In the genomic region with DNA sequence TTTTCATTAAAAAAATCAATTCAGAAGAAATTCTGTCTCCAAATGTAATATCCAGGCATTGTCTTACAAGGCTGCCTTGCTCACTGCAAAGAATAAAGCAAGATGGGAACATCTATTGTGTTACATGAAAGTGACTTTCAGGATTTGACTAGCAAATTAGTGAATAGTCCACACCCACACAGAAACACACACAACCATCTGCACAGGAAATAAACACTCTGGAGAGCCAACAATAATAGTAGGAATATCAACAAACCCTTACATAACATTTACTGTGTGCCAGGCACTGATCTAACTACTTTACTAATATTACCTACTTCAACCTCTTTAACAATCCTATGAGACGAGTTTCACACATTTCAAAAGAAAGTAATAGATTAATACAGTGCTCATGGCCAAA, we compare ENCODE assay signal across 31 cellular contexts. TPM values are rescaled to one million over a fixed set of nuclear protein-coding genes. Genes with fewer than 3 reads are reported as not detected.
DNase-seq lines count a peak whose midpoint lies in the region; ATAC-seq and TF ChIP-seq lines count a peak whose summit lies in the region.
"Had no signal": no experiment of that assay in that cellular context is flagged by ENCODE, and none has a peak within 500 bp of the region (broad histone marks: within the 10 kb centered on the region; RNA-seq: fewer than 3 reads in every experiment).

No MANE protein-coding gene starts in this region.

- H3K4me3 Mint-ChIP-seq in activated T-helper 2 cell treated with anti-CD3 and anti-CD28 coated beads, Interferon-gamma antibody, Interleukin-2, Interleukin-4, amounts not matched to agents 10 μg/mL and 5 μg/mL and 100 μg/mL, durations not matched to agents 14 hours and 24 hours and 36 hours (ENCODE audit: low read depth): no peak overlapping the region
- H3K4me3 Mint-ChIP-seq: activated naive CD4-positive, alpha-beta T cell treated with anti-CD3 and anti-CD28 coated beads, Interleukin-2, amount 50 U/mL, for 24 hours; GM23338; immature natural killer cell; memory B cell; nephron progenitor cell; T-helper 17 cell had no signal

- H3K4me1 ChIP-seq in gastroesophageal sphincter: peaks cover 0 to 40% (median 2%) of the 10 kb centered on the region in 3 donors
- H3K4me1 ChIP-seq in subcutaneous abdominal adipose tissue (ENCODE audit: control insufficient read depth in 5 of 5, insufficient read depth in 5 of 5, low read length in 5 of 5): peaks cover 0 to 30% (median 0%) of the 10 kb centered on the region in 5 donors
- H3K4me1 ChIP-seq: esophagus squamous epithelium, suprapubic skin had no signal

- H3K27ac Mint-ChIP-seq in activated T-helper 2 cell treated with anti-CD3 and anti-CD28 coated beads, Interferon-gamma antibody, Interleukin-2, Interleukin-4, amounts not matched to agents 10 μg/mL and 5 μg/mL and 100 μg/mL, durations not matched to agents 14 hours and 24 hours and 36 hours: no peak overlapping the region
- H3K27ac Mint-ChIP-seq: activated naive CD4-positive, alpha-beta T cell treated with anti-CD3 and anti-CD28 coated beads, Interleukin-2, amount 50 U/mL, for 24 hours; GM23338; immature natural killer cell; memory B cell; nephron progenitor cell; T-helper 17 cell had no signal

- H3K27me3 Mint-ChIP-seq in activated T-helper 2 cell treated with anti-CD3 and anti-CD28 coated beads, Interferon-gamma antibody, Interleukin-2, Interleukin-4, amounts not matched to agents 10 μg/mL and 5 μg/mL and 100 μg/mL, durations not matched to agents 14 hours and 24 hours and 36 hours (ENCODE audit: low read depth): no peaks in the 10 kb centered on the region
- H3K27me3 Mint-ChIP-seq: activated naive CD4-positive, alpha-beta T cell treated with anti-CD3 and anti-CD28 coated beads, Interleukin-2, amount 50 U/mL, for 24 hours; memory B cell; T-helper 17 cell had no signal

- intact Hi-C loops in activated T-helper 2 cell treated with anti-CD3 and anti-CD28 coated beads, Interferon-gamma antibody, Interleukin-2, Interleukin-4, amounts not matched to agents 10 μg/mL and 5 μg/mL and 100 μg/mL, durations not matched to agents 14 hours and 24 hours and 36 hours (cut with micrococcal nuclease): no loop called here

- WGBS in gastroesophageal sphincter (ENCODE audit: low coverage in 1 of 2), 2 donors: 29 to 72% methylated on average over 1 of the region's 1 CpG

- no peak for TF ChIP-seq POLR2A in gastroesophageal sphincter (IDR thresholded peaks at IDR 0.05)

- H3K36me3 Mint-ChIP-seq in activated T-helper 2 cell treated with anti-CD3 and anti-CD28 coated beads, Interferon-gamma antibody, Interleukin-2, Interleukin-4, amounts not matched to agents 10 μg/mL and 5 μg/mL and 100 μg/mL, durations not matched to agents 14 hours and 24 hours and 36 hours (ENCODE audit: low read depth): no peaks in the 10 kb centered on the region
- H3K36me3 Mint-ChIP-seq: activated naive CD4-positive, alpha-beta T cell treated with anti-CD3 and anti-CD28 coated beads, Interleukin-2, amount 50 U/mL, for 24 hours; immature natural killer cell; memory B cell had no signal

- no peak overlapping the region for H3K9ac ChIP-seq in subcutaneous abdominal adipose tissue (ENCODE audit: low read length in 5 of 5)

- no peak for TF ChIP-seq EP300 in gastroesophageal sphincter (IDR thresholded peaks at IDR 0.05)

- ATAC-seq in gastroesophageal sphincter: peak; percentile 41
- ATAC-seq: GM23338, PC-3, SK-N-SH treated with all-trans-retinoic acid at 6 μM for 48 hours, T-helper 17 cell had no signal

- peak overlapping the region in 3 of 4 donors; percentile 45 to 62 (median 55) for H3K27ac ChIP-seq in gastroesophageal sphincter
- peak overlapping the region; percentile 12 for H3K27ac ChIP-seq in subcutaneous abdominal adipose tissue (ENCODE audit: low read depth, low read length)
- H3K27ac ChIP-seq: cardiac muscle cell, ovary, suprapubic skin had no signal

- H3K9me3 Mint-ChIP-seq in activated T-helper 2 cell treated with anti-CD3 and anti-CD28 coated beads, Interferon-gamma antibody, Interleukin-2, Interleukin-4, amounts not matched to agents 10 μg/mL and 5 μg/mL and 100 μg/mL, durations not matched to agents 14 hours and 24 hours and 36 hours: peaks cover 17% of the 10 kb centered on the region
- H3K9me3 Mint-ChIP-seq: activated naive CD4-positive, alpha-beta T cell treated with anti-CD3 and anti-CD28 coated beads, Interleukin-2, amount 50 U/mL, for 24 hours; GM23338; nephron progenitor cell had no signal

- peak; percentile 5 for DNase-seq in NCI-H2029 treated with DMSO at 0.1 percent for 48 hours (lab: John Stamatoyannopoulos, UW)
- DNase-seq in NCI-H2029 (lab: John Stamatoyannopoulos, UW): no peak
- peak; percentile 19 to 22 for DNase-seq in cardiac fibroblast (ENCODE audit: low read depth in 2 of 2)
- no peak for DNase-seq in activated naive CD4-positive, alpha-beta T cell treated with anti-CD3 and anti-CD28 coated beads, Interleukin-2, amount 50 U/mL, for 16 hours
- no peak for DNase-seq in activated T-helper 2 cell treated with anti-CD3 and anti-CD28 coated beads, Interferon-gamma antibody, Interleukin-2, Interleukin-4, amounts not matched to agents 10 μg/mL and 5 μg/mL and 100 μg/mL, durations not matched to agents 14 hours and 24 hours and 36 hours (ENCODE audit: low spot score)
- no peak for DNase-seq in central memory CD4-positive, alpha-beta T cell
- DNase-seq: activated CD4-positive, alpha-beta T cell treated with anti-CD3 and anti-CD28 coated beads, Interleukin-2, amount 50 U/mL, for 48 hours; activated CD4-positive, CD25-positive, alpha-beta regulatory T cell treated with anti-CD3 and anti-CD28 coated beads, Interleukin-2, amount 50 U/mL, for 72 hours; amygdala; cortex of kidney; esophagus squamous epithelium; immature natural killer cell; Karpas-422; MV-4-11; NCI-H1694; NCI-H2171 treated with DMSO at 0.1 percent for 48 hours; NCI-H510A treated with DMSO at 0.1 percent for 48 hours; nephron progenitor cell; ovary; PC-3; small intestine; T-helper 17 cell had no signal

- H3K36me3 ChIP-seq in gastroesophageal sphincter (no peaks in the 10 kb centered on the region), subcutaneous abdominal adipose tissue (ENCODE audit: control insufficient read depth in 5 of 5, insufficient read depth in 5 of 5, low read length in 5 of 5) (no peaks in the 10 kb centered on the region)
- H3K36me3 ChIP-seq: cardiac muscle cell, esophagus squamous epithelium, ovary, suprapubic skin had no signal

- no peaks in the 10 kb centered on the region for H3K4me1 Mint-ChIP-seq in activated T-helper 2 cell treated with anti-CD3 and anti-CD28 coated beads, Interferon-gamma antibody, Interleukin-2, Interleukin-4, amounts not matched to agents 10 μg/mL and 5 μg/mL and 100 μg/mL, durations not matched to agents 14 hours and 24 hours and 36 hours (ENCODE audit: low read depth)
- H3K4me1 Mint-ChIP-seq: activated naive CD4-positive, alpha-beta T cell treated with anti-CD3 and anti-CD28 coated beads, Interleukin-2, amount 50 U/mL, for 24 hours; GM23338; immature natural killer cell; memory B cell; nephron progenitor cell; T-helper 17 cell had no signal

- H3K4me3 ChIP-seq in cardiac fibroblast (replicated peaks in 1 of 2; ENCODE audit: low read depth in 2 of 2, low read length in 2 of 2) (no peak overlapping the region), gastroesophageal sphincter (no peak overlapping the region), subcutaneous abdominal adipose tissue (ENCODE audit: low read depth in 1 of 5, low read length in 5 of 5) (peak overlapping the region in 1 of 5 donors; percentile 11)
- H3K4me3 ChIP-seq: cardiac muscle cell, esophagus squamous epithelium, GM23338, ovary, suprapubic skin had no signal

- no peaks in the 10 kb centered on the region for H3K9me3 ChIP-seq in gastroesophageal sphincter
- H3K9me3 ChIP-seq in subcutaneous abdominal adipose tissue (ENCODE audit: control insufficient read depth in 5 of 5, low read length in 5 of 5): no peaks in the 10 kb centered on the region
- H3K9me3 ChIP-seq: esophagus squamous epithelium, ovary, suprapubic skin had no signal

- TF ChIP-seq CTCF in cardiac fibroblast (IDR thresholded peaks at IDR 0.05; ENCODE audit: low read depth, low read length) (no peak), gastroesophageal sphincter (IDR thresholded peaks at IDR 0.05) (no peak)

- no peaks in the 10 kb centered on the region for H3K27me3 ChIP-seq in gastroesophageal sphincter
- no peaks in the 10 kb centered on the region for H3K27me3 ChIP-seq in subcutaneous abdominal adipose tissue (ENCODE audit: control insufficient read depth in 5 of 5, insufficient read depth in 4 of 5, low read length in 5 of 5)
- H3K27me3 ChIP-seq: cardiac muscle cell, esophagus squamous epithelium, suprapubic skin had no signal

RNA-seq across cellular contexts. Expression of a gene that starts 28.9 kb away (rescaled TPM):
- 10 to 100 TPM in 2 of 4 donors, 1 to 10 TPM in 2; 8.1 to 17.9 (median 11.3) TPM for total RNA-seq in gastroesophageal sphincter
- total RNA-seq in activated T-helper 2 cell treated with anti-CD3 and anti-CD28 coated beads, Interferon-gamma antibody, Interleukin-2, Interleukin-4, amounts not matched to agents 10 μg/mL and 5 μg/mL and 100 μg/mL, durations not matched to agents 14 hours and 24 hours and 36 hours: not detected in 2 replicates
- total RNA-seq: A172 had no signal

Comparison
In these comparisons a context has a peak if more than half of its experiments do, and no peak if none do; other contexts are left out.
1. DNase-seq: peak in NCI-H2029 treated with DMSO at 0.1 percent for 48 hours (single experiment) and cardiac fibroblast (2 of 2); none in NCI-H2029 (single experiment), activated naive CD4-positive, alpha-beta T cell treated with anti-CD3 and anti-CD28 coated beads, Interleukin-2, amount 50 U/mL, for 16 hours (single experiment), activated T-helper 2 cell treated with anti-CD3 and anti-CD28 coated beads, Interferon-gamma antibody, Interleukin-2, Interleukin-4, amounts not matched to agents 10 μg/mL and 5 μg/mL and 100 μg/mL, durations not matched to agents 14 hours and 24 hours and 36 hours (single experiment) and central memory CD4-positive, alpha-beta T cell (single experiment).